ENCODE assay signal across 9 cellular contexts in genomic region chr5:11182441-11183080, GRCh38.
DNase-seq lines count a peak whose midpoint lies in the region; ATAC-seq and TF ChIP-seq lines count a peak whose summit lies in the region.
"Had no signal": no experiment of that assay in that cellular context is flagged by ENCODE, and none has a peak within 500 bp of the region (broad histone marks: within the 10 kb centered on the region; RNA-seq: fewer than 3 reads in every experiment).

No MANE protein-coding gene starts in this region.

- H3K27me3 Mint-ChIP-seq in activated CD4-positive, alpha-beta T cell treated with anti-CD3 and anti-CD28 coated beads, Interleukin-2, amount 10 ng/mL, durations not matched to agents 7 days and 5 days, result no peaks in the 10 kb centered on the region
- peaks cover 2% of the 10 kb centered on the region for H3K27me3 Mint-ChIP-seq in activated T-helper 1 cell treated with anti-CD3 and anti-CD28 coated beads, Interleukin-12 subunit alpha, Interleukin-12 subunit beta, Interleukin-2, Interleukin-4 antibody, amounts not matched to agents 30 ng/mL and 10 ng/mL and 1 ng/mL, durations not matched to agents 14 hours and 24 hours and 36 hours (ENCODE audit: insufficient read depth)
- H3K27me3 Mint-ChIP-seq: stimulated activated naive CD8-positive, alpha-beta T cell treated with anti-CD3 and anti-CD28 coated beads, Interleukin-15, Interleukin-2, amounts not matched to agents 100 ng/mL and 50 ng/mL, for 24 hours had no signal

- ATAC-seq in GM18502 (IDR thresholded peaks at IDR 0.05; ENCODE audit: poor library complexity, unreplicated experiment) (peak; percentile 61), esophagus mucosa (no peak)

- no peaks in the 10 kb centered on the region for H3K9me3 Mint-ChIP-seq in activated CD4-positive, alpha-beta T cell treated with anti-CD3 and anti-CD28 coated beads, Interleukin-2, amount 10 ng/mL, durations not matched to agents 7 days and 5 days
- H3K9me3 Mint-ChIP-seq in activated T-helper 1 cell treated with anti-CD3 and anti-CD28 coated beads, Interleukin-12 subunit alpha, Interleukin-12 subunit beta, Interleukin-2, Interleukin-4 antibody, amounts not matched to agents 30 ng/mL and 10 ng/mL and 1 ng/mL, durations not matched to agents 14 hours and 24 hours and 36 hours, result no peaks in the 10 kb centered on the region
- H3K9me3 Mint-ChIP-seq: stimulated activated naive CD8-positive, alpha-beta T cell treated with anti-CD3 and anti-CD28 coated beads, Interleukin-15, Interleukin-2, amounts not matched to agents 100 ng/mL and 50 ng/mL, for 24 hours had no signal

- no peaks in the 10 kb centered on the region for H3K36me3 Mint-ChIP-seq in activated CD4-positive, alpha-beta T cell treated with anti-CD3 and anti-CD28 coated beads, Interleukin-2, amount 10 ng/mL, durations not matched to agents 7 days and 5 days (ENCODE audit: low read depth)
- H3K36me3 Mint-ChIP-seq in activated T-helper 1 cell treated with anti-CD3 and anti-CD28 coated beads, Interleukin-12 subunit alpha, Interleukin-12 subunit beta, Interleukin-2, Interleukin-4 antibody, amounts not matched to agents 30 ng/mL and 10 ng/mL and 1 ng/mL, durations not matched to agents 14 hours and 24 hours and 36 hours (ENCODE audit: low read depth), result no peaks in the 10 kb centered on the region

- POLR2A ChIA-PET in AG04449 (lab: Yijun Ruan, JAX), result no interaction called here
- POLR2A ChIA-PET in activated CD4-positive, alpha-beta T cell treated with anti-CD3 and anti-CD28 coated beads, Interleukin-2, amount 10 ng/mL, durations not matched to agents 7 days and 5 days (lab: Charles Lee), result no interaction called here

- H3K36me3 ChIP-seq in WERI-Rb-1, result no peaks in the 10 kb centered on the region
- H3K36me3 ChIP-seq in kidney epithelial cell (ENCODE audit: control insufficient read depth, insufficient read depth, low read length), result no peaks in the 10 kb centered on the region

- intact Hi-C loops in activated T-helper 1 cell treated with anti-CD3 and anti-CD28 coated beads, Interleukin-12 subunit alpha, Interleukin-12 subunit beta, Interleukin-2, Interleukin-4 antibody, amounts not matched to agents 30 ng/mL and 10 ng/mL and 1 ng/mL, durations not matched to agents 14 hours and 24 hours and 36 hours (cut with micrococcal nuclease), result no loop called here

- H3K4me3 Mint-ChIP-seq in activated CD4-positive, alpha-beta T cell treated with anti-CD3 and anti-CD28 coated beads, Interleukin-2, amount 10 ng/mL, durations not matched to agents 7 days and 5 days, result no peak overlapping the region
- H3K4me3 Mint-ChIP-seq in activated T-helper 1 cell treated with anti-CD3 and anti-CD28 coated beads, Interleukin-12 subunit alpha, Interleukin-12 subunit beta, Interleukin-2, Interleukin-4 antibody, amounts not matched to agents 30 ng/mL and 10 ng/mL and 1 ng/mL, durations not matched to agents 14 hours and 24 hours and 36 hours, result no peak overlapping the region
- H3K4me3 Mint-ChIP-seq: stimulated activated naive CD8-positive, alpha-beta T cell treated with anti-CD3 and anti-CD28 coated beads, Interleukin-15, Interleukin-2, amounts not matched to agents 100 ng/mL and 50 ng/mL, for 24 hours had no signal

- H3K27ac Mint-ChIP-seq in activated CD4-positive, alpha-beta T cell treated with anti-CD3 and anti-CD28 coated beads, Interleukin-2, amount 10 ng/mL, durations not matched to agents 7 days and 5 days, result no peak overlapping the region
- H3K27ac Mint-ChIP-seq in activated T-helper 1 cell treated with anti-CD3 and anti-CD28 coated beads, Interleukin-12 subunit alpha, Interleukin-12 subunit beta, Interleukin-2, Interleukin-4 antibody, amounts not matched to agents 30 ng/mL and 10 ng/mL and 1 ng/mL, durations not matched to agents 14 hours and 24 hours and 36 hours, result no peak overlapping the region
- H3K27ac Mint-ChIP-seq: stimulated activated naive CD8-positive, alpha-beta T cell treated with anti-CD3 and anti-CD28 coated beads, Interleukin-15, Interleukin-2, amounts not matched to agents 100 ng/mL and 50 ng/mL, for 24 hours had no signal

- no peaks in the 10 kb centered on the region for H3K4me1 Mint-ChIP-seq in activated CD4-positive, alpha-beta T cell treated with anti-CD3 and anti-CD28 coated beads, Interleukin-2, amount 10 ng/mL, durations not matched to agents 7 days and 5 days
- H3K4me1 Mint-ChIP-seq in activated T-helper 1 cell treated with anti-CD3 and anti-CD28 coated beads, Interleukin-12 subunit alpha, Interleukin-12 subunit beta, Interleukin-2, Interleukin-4 antibody, amounts not matched to agents 30 ng/mL and 10 ng/mL and 1 ng/mL, durations not matched to agents 14 hours and 24 hours and 36 hours (ENCODE audit: low read depth), result no peaks in the 10 kb centered on the region

- H3K27me3 ChIP-seq in WERI-Rb-1 (ENCODE audit: insufficient read depth, low read depth, severe bottlenecking) (no peaks in the 10 kb centered on the region), kidney epithelial cell (ENCODE audit: control insufficient read depth, insufficient read depth, low read length) (no peaks in the 10 kb centered on the region)

- no peak overlapping the region for H3K27ac ChIP-seq in WERI-Rb-1

- TF ChIP-seq CTCF in AG04449 (IDR thresholded peaks at IDR 0.05; ENCODE audit: insufficient read depth, low read length, missing control alignments), result peak; percentile 50
- peak; percentile 64 for TF ChIP-seq CTCF in LNCaP clone FGC (IDR thresholded peaks at IDR 0.05; ENCODE audit: control insufficient read depth, extremely low read depth, insufficient read depth)
- peak; percentile 55 for TF ChIP-seq CTCF in WERI-Rb-1 (IDR thresholded peaks at IDR 0.05; ENCODE audit: low read depth, low read length)
- peak; percentile 73 for TF ChIP-seq CTCF in kidney epithelial cell (IDR thresholded peaks at IDR 0.05; ENCODE audit: insufficient read depth, low read length, poor library complexity, severe bottlenecking)

- H3K4me3 ChIP-seq in AG04449 (ENCODE audit: low read depth, low read length), result no peak overlapping the region
- H3K4me3 ChIP-seq in LNCaP clone FGC (ENCODE audit: low read depth, low read length), result no peak overlapping the region
- H3K4me3 ChIP-seq in WERI-Rb-1 (ENCODE audit: low read depth, low read length), result no peak overlapping the region
- H3K4me3 ChIP-seq in kidney epithelial cell (ENCODE audit: low read depth, low read length), result no peak overlapping the region

- CTCF ChIA-PET in AG04449 (lab: Yijun Ruan, JAX), result interaction anchor here (0.9 to 3.7 kb wide), 8 partner anchors 10 to 730 kb away, joined by 3 to 33 read pairs (median 4); no protein-coding TSS in a partner anchor
- CTCF ChIA-PET in activated CD4-positive, alpha-beta T cell treated with anti-CD3 and anti-CD28 coated beads, Interleukin-2, amount 10 ng/mL, durations not matched to agents 7 days and 5 days (lab: Charles Lee), result no interaction called here

- no peaks in the 10 kb centered on the region for H3K9me3 ChIP-seq in WERI-Rb-1 (ENCODE audit: severe bottlenecking)

- peak; percentile 2 for DNase-seq in AG04449 (ENCODE audit: low read depth, low spot score)
- peak; percentile 13 for DNase-seq in LNCaP clone FGC (ENCODE audit: low read depth)
- peak; percentile 38 for DNase-seq in WERI-Rb-1
- DNase-seq in kidney epithelial cell (ENCODE audit: low read depth), result no peak
- DNase-seq in activated CD4-positive, alpha-beta T cell treated with anti-CD3 and anti-CD28 coated beads, Interleukin-2, amount 10 ng/mL, durations not matched to agents 7 days and 5 days, result no peak
- no peak for DNase-seq in activated T-helper 1 cell treated with anti-CD3 and anti-CD28 coated beads, Interleukin-12 subunit alpha, Interleukin-12 subunit beta, Interleukin-2, Interleukin-4 antibody, amounts not matched to agents 30 ng/mL and 10 ng/mL and 1 ng/mL, durations not matched to agents 14 hours and 24 hours and 36 hours (ENCODE audit: low spot score)

Comparison
In these comparisons a context has a peak if more than half of its experiments do, and no peak if none do; other contexts are left out.
1. DNase-seq: peak in AG04449 (single experiment), LNCaP clone FGC (single experiment) and WERI-Rb-1 (single experiment); none in kidney epithelial cell (single experiment), activated CD4-positive, alpha-beta T cell treated with anti-CD3 and anti-CD28 coated beads, Interleukin-2, amount 10 ng/mL, durations not matched to agents 7 days and 5 days (single experiment) and activated T-helper 1 cell treated with anti-CD3 and anti-CD28 coated beads, Interleukin-12 subunit alpha, Interleukin-12 subunit beta, Interleukin-2, Interleukin-4 antibody, amounts not matched to agents 30 ng/mL and 10 ng/mL and 1 ng/mL, durations not matched to agents 14 hours and 24 hours and 36 hours (single experiment).
2. Peak in every context shown above with its lines, with median percentiles within 50 percentile points of each other: CTCF ChIP-seq.